Comparison of ENCODE assay signal across 7 cellular contexts in genomic region chr20:40962733-40963504, GRCh38.
DNase-seq lines count a peak whose midpoint lies in the region; ATAC-seq lines count a peak whose summit lies in the region.

No MANE protein-coding gene starts in this region.

- H3K23ac ChIP-seq in mesenchymal stem cell (ENCODE audit: low read length in 2 of 2) = no peak overlapping the region

- peaks cover 0 to 3% of the 10 kb centered on the region in 2 experiments for H3K27me3 ChIP-seq in mesenchymal stem cell (ENCODE audit: control insufficient read depth in 1 of 2, insufficient read depth in 1 of 2, low read length in 2 of 2)

- no peak overlapping the region for H3K4ac ChIP-seq in mesenchymal stem cell (ENCODE audit: low read depth in 1 of 2, low read length in 2 of 2)

- no peaks in the 10 kb centered on the region for H3K9me3 ChIP-seq in mesenchymal stem cell (ENCODE audit: control insufficient read depth, low read length)

- no peak overlapping the region for H3K27ac ChIP-seq in mesenchymal stem cell (ENCODE audit: low read length, poor library complexity, severe bottlenecking)

- no peak overlapping the region for H2BK5ac ChIP-seq in mesenchymal stem cell (ENCODE audit: low read depth, low read length, poor library complexity, severe bottlenecking)

- H3K27ac Mint-ChIP-seq in activated CD4-positive, alpha-beta memory T cell treated with anti-CD3 and anti-CD28 coated beads for 36 hours = no peak overlapping the region

- no peak overlapping the region for H2BK12ac ChIP-seq in mesenchymal stem cell (ENCODE audit: low read length in 2 of 2)

- no peaks in the 10 kb centered on the region for H3K79me1 ChIP-seq in mesenchymal stem cell (replicated peaks; ENCODE audit: low read length, poor library complexity, severe bottlenecking)

- peaks cover 9% of the 10 kb centered on the region for H3K4me1 Mint-ChIP-seq in activated CD4-positive, alpha-beta memory T cell treated with anti-CD3 and anti-CD28 coated beads for 36 hours (ENCODE audit: low read depth)

- H3K18ac ChIP-seq in mesenchymal stem cell (ENCODE audit: low read depth in 1 of 2, low read length in 2 of 2) = no peak overlapping the region

- H3K9ac ChIP-seq in mesenchymal stem cell (ENCODE audit: low read length) = no peak overlapping the region

- peak; percentile 51 for DNase-seq in NCI-H69 (lab: John Stamatoyannopoulos, UW)
- peak; percentile 82 for DNase-seq in activated CD4-positive, alpha-beta memory T cell treated with anti-CD3 and anti-CD28 coated beads for 36 hours
- peak; percentile 58 for DNase-seq in effector CD8-positive, alpha-beta T cell (lab: John Stamatoyannopoulos, UW)
- peak; percentile 66 for DNase-seq in mesenchymal stem cell
- DNase-seq in stimulated activated CD8-positive, alpha-beta memory T cell treated with anti-CD3 and anti-CD28 coated beads, Interleukin-15, amount 100 ng/mL, for 48 hours (ENCODE audit: low read depth in 2 of 2) = peak; percentile 49 to 54

- H3K27me3 Mint-ChIP-seq in activated CD4-positive, alpha-beta memory T cell treated with anti-CD3 and anti-CD28 coated beads for 36 hours = no peaks in the 10 kb centered on the region

- H2BK120ac ChIP-seq in mesenchymal stem cell (ENCODE audit: low read depth, low read length) = no peak overlapping the region

- ATAC-seq in GM18498 (IDR thresholded peaks at IDR 0.05; ENCODE audit: unreplicated experiment) (peak; percentile 64), HG03354 (IDR thresholded peaks at IDR 0.05; ENCODE audit: poor library complexity, severe bottlenecking, unreplicated experiment) (peak; percentile 77)

- no peaks in the 10 kb centered on the region for H3K36me3 Mint-ChIP-seq in activated CD4-positive, alpha-beta memory T cell treated with anti-CD3 and anti-CD28 coated beads for 36 hours

- H3K9me3 Mint-ChIP-seq in activated CD4-positive, alpha-beta memory T cell treated with anti-CD3 and anti-CD28 coated beads for 36 hours = no peaks in the 10 kb centered on the region

- POLR2A ChIA-PET in activated CD4-positive, alpha-beta memory T cell treated with anti-CD3 and anti-CD28 coated beads for 36 hours (lab: Charles Lee) = interaction anchor here (0.6 kb wide), 1 partner anchor 13 kb away, joined by 3 read pairs; no protein-coding TSS in a partner anchor

- H4K8ac ChIP-seq in mesenchymal stem cell (ENCODE audit: low read length) = no peak overlapping the region

- H3K4me2 ChIP-seq in mesenchymal stem cell (ENCODE audit: low read length, poor library complexity, severe bottlenecking) = no peak overlapping the region

- no peak overlapping the region for H3K4me3 ChIP-seq in mesenchymal stem cell (ENCODE audit: insufficient read depth in 1 of 2, low read depth in 1 of 2, low read length in 2 of 2)

- CTCF ChIA-PET in activated CD4-positive, alpha-beta memory T cell treated with anti-CD3 and anti-CD28 coated beads for 36 hours (lab: Charles Lee) = interaction anchor here (0.6 to 9.0 kb wide), 39 partner anchors 10 to 1851 kb away, joined by 3 to 139 read pairs (median 4); partner anchors contain the start of gene MAFB

- no peak overlapping the region for H2AK5ac ChIP-seq in mesenchymal stem cell (ENCODE audit: low read length, severe bottlenecking)

- no peak overlapping the region for H2BK15ac ChIP-seq in mesenchymal stem cell (ENCODE audit: low read depth, poor library complexity, severe bottlenecking)

- no peak overlapping the region for H3K4me3 Mint-ChIP-seq in activated CD4-positive, alpha-beta memory T cell treated with anti-CD3 and anti-CD28 coated beads for 36 hours

- no peaks in the 10 kb centered on the region for H3K36me3 ChIP-seq in mesenchymal stem cell (ENCODE audit: control insufficient read depth in 1 of 2, insufficient read depth in 2 of 2, low read depth in 1 of 2, low read length in 2 of 2)

- H3K4me1 ChIP-seq in mesenchymal stem cell (ENCODE audit: control insufficient read depth, insufficient read depth, low read depth, low read length) = peaks cover 4% of the 10 kb centered on the region

- WGBS in mesenchymal stem cell = 31% methylated on average over 21 of the region's 21 CpGs

- no peak overlapping the region for H2AFZ ChIP-seq in mesenchymal stem cell (ENCODE audit: low read depth, low read length)

- intact Hi-C loops in activated CD4-positive, alpha-beta memory T cell treated with anti-CD3 and anti-CD28 coated beads for 36 hours (cut with micrococcal nuclease) = loop anchor here (1.0 to 10.0 kb wide), 4 partner anchors 166 to 801 kb away; no protein-coding TSS in a partner anchor

- no peak overlapping the region for H3K14ac ChIP-seq in mesenchymal stem cell (ENCODE audit: low read length in 2 of 2)

- no peak overlapping the region for H4K91ac ChIP-seq in mesenchymal stem cell (ENCODE audit: low read length)
